Comparison of ENCODE assay signal across 28 cellular contexts in genomic region chr6:31978831-31979230, GRCh38. TPM values are rescaled to one million over a fixed set of nuclear protein-coding genes. Genes with fewer than 3 reads are reported as not detected.
A peak's percentile ranks its signal among the peaks of the same experiment; 100 is the strongest.
DNase-seq lines count a peak whose midpoint lies in the region; ATAC-seq, FAIRE-seq and TF ChIP-seq lines count a peak whose summit lies in the region.
"Had no signal": no experiment of that assay in that cellular context is flagged by ENCODE, and none has a peak within 500 bp of the region (broad histone marks: within the 10 kb centered on the region; RNA-seq: fewer than 3 reads in every experiment).

No MANE protein-coding gene starts in this region.

- no peak overlapping the region for H3K4me3 Mint-ChIP-seq in activated naive CD4-positive, alpha-beta T cell treated with anti-CD3 and anti-CD28 coated beads, Interleukin-2, amount 50 U/mL, for 24 hours
- H3K4me3 Mint-ChIP-seq in activated CD8-positive, alpha-beta T cell treated with anti-CD3 and anti-CD28 coated beads, Interleukin-2, amount 10 ng/mL, durations not matched to agents 7 days and 5 days = no peak overlapping the region
- H3K4me3 Mint-ChIP-seq: endodermal cell, HFFc6, nephron had no signal

- H2BK120ac ChIP-seq in H1 (replicated peaks; ENCODE audit: low read depth, low read length) = no peak overlapping the region

- H3K56ac ChIP-seq in H1 (replicated peaks; ENCODE audit: insufficient read length, low read depth, low read length) = no peak overlapping the region

- FAIRE-seq in H1 (lab: Jason Lieb, UNC) = no peak
- FAIRE-seq: astrocyte, GM12891 had no signal

- H3K27ac ChIP-seq in H1 (ENCODE audit: low read depth, low read length) = no peak overlapping the region
- no peak overlapping the region for H3K27ac ChIP-seq in aorta (ENCODE audit: low read depth in 1 of 2, low read length in 2 of 2)
- H3K27ac ChIP-seq in transverse colon = no peak overlapping the region
- H3K27ac ChIP-seq: BLaER1 treated with 17β-estradiol and CSF1 and Interleukin-3, amounts not matched to agents 10 nM and 100 nM; coronary artery; heart left ventricle; lower lobe of right lung had no signal

- H2BK5ac ChIP-seq in H1 (ENCODE audit: low read depth, low read length) = no peak overlapping the region

- H3K9ac ChIP-seq in H1 (replicated peaks in 1 of 4; ENCODE audit: extremely low read depth in 1 of 4, low read depth in 3 of 4, low read length in 3 of 4) = no peak overlapping the region

- H3K27me3 Mint-ChIP-seq in activated naive CD4-positive, alpha-beta T cell treated with anti-CD3 and anti-CD28 coated beads, Interleukin-2, amount 50 U/mL, for 24 hours = no peaks in the 10 kb centered on the region
- H3K27me3 Mint-ChIP-seq in activated CD8-positive, alpha-beta T cell treated with anti-CD3 and anti-CD28 coated beads, Interleukin-2, amount 10 ng/mL, durations not matched to agents 7 days and 5 days (ENCODE audit: low read depth) = no peaks in the 10 kb centered on the region
- H3K27me3 Mint-ChIP-seq: T-helper 17 cell had no signal

- H2BK15ac ChIP-seq in H1 (ENCODE audit: low read length) = no peak overlapping the region

- TF ChIP-seq CTCF in H1 (IDR thresholded peaks at IDR 0.05; ENCODE audit: control extremely low read depth in 1 of 3, insufficient read depth in 1 of 3, low read depth in 1 of 3, low read length in 3 of 3) (no peak), transverse colon (IDR thresholded peaks at IDR 0.05) (no peak)

- no peaks in the 10 kb centered on the region for H3K79me1 ChIP-seq in H1 (ENCODE audit: low read depth, low read length)

- H3K23me2 ChIP-seq in H1 (ENCODE audit: low read depth, low read length) = no peaks in the 10 kb centered on the region

- no peaks in the 10 kb centered on the region for H4K20me1 ChIP-seq in H1 (replicated peaks in 1 of 2; ENCODE audit: control insufficient read depth in 1 of 2, insufficient read depth in 2 of 2, low read length in 2 of 2)

- H3K79me2 ChIP-seq in H1 (ENCODE audit: control insufficient read depth in 1 of 2, insufficient read depth in 2 of 2, low read length in 2 of 2) = 0 out of 4 replicates have a peak, but pooled peaks cover 0 to under 1% of the 10 kb centered on the region in 2 experiments

- DNase-seq in activated naive CD4-positive, alpha-beta T cell (lab: John Stamatoyannopoulos, UW) = no peak
- DNase-seq in activated CD8-positive, alpha-beta T cell treated with anti-CD3 and anti-CD28 coated beads, Interleukin-2, amount 10 ng/mL, durations not matched to agents 7 days and 5 days = no peak
- DNase-seq in H1 (ENCODE audit: low read depth in 1 of 2, low spot score in 2 of 2) = no peak
- peak; percentile 9 to 24 for DNase-seq in aorta
- no peak for DNase-seq in transverse colon
- no peak for DNase-seq in NCI-H1694 treated with DMSO at 0.1 percent for 48 hours (lab: John Stamatoyannopoulos, UW)
- DNase-seq: activated CD8-positive, alpha-beta memory T cell treated with anti-CD3 and anti-CD28 coated beads, Interleukin-2, amount 50 U/mL, for 4 hours; activated gamma-delta T cell; endodermal cell; foreskin fibroblast; HFFc6; Kasumi-1; MV-4-11; NCI-H146; stimulated activated CD8-positive, alpha-beta memory T cell treated with anti-CD3 and anti-CD28 coated beads, Interleukin-4, amount 100 ng/mL, for 48 hours; T-helper 17 cell; trophoblast cell had no signal

- H4K8ac ChIP-seq in H1 (ENCODE audit: extremely low read depth, insufficient read depth, low read length) = no peak overlapping the region

- CTCF ChIA-PET in activated CD8-positive, alpha-beta T cell treated with anti-CD3 and anti-CD28 coated beads, Interleukin-2, amount 10 ng/mL, durations not matched to agents 7 days and 5 days (lab: Charles Lee) = no interaction called here
- CTCF ChIA-PET in H1 (lab: Charles Lee; ENCODE audit: partially characterized antibody) = interaction anchor here (1.1 to 1.8 kb wide), 2 partner anchors 69 to 140 kb away, joined by 3 to 9 read pairs; no protein-coding TSS in a partner anchor

- in situ Hi-C loops in transverse colon (cut with MboI; ENCODE audit: low pct_ligation_motif_present in 1 of 4, low pct_unique_long_range_greater_than_20kb in 1 of 4, low sequenced_read_pairs in 3 of 4) = no loop called here

- H3K27me3 ChIP-seq in H1 (replicated peaks in 1 of 4; ENCODE audit: control insufficient read depth in 3 of 4, extremely low read depth in 1 of 4, insufficient read depth in 3 of 4, low read length in 3 of 4) (no peaks in the 10 kb centered on the region), aorta (ENCODE audit: control insufficient read depth in 1 of 2, insufficient read depth in 2 of 2, low read length in 1 of 2) (no peaks in the 10 kb centered on the region), transverse colon (no peaks in the 10 kb centered on the region)
- H3K27me3 ChIP-seq: BLaER1 treated with 17β-estradiol and CSF1 and Interleukin-3, amounts not matched to agents 10 nM and 100 nM; heart left ventricle had no signal

- H3K4me2 ChIP-seq in H1 (ENCODE audit: insufficient read depth in 1 of 2, low read depth in 2 of 2, low read length in 2 of 2) = no peak overlapping the region

- H3K9me3 Mint-ChIP-seq in activated naive CD4-positive, alpha-beta T cell treated with anti-CD3 and anti-CD28 coated beads, Interleukin-2, amount 50 U/mL, for 24 hours = no peaks in the 10 kb centered on the region
- no peaks in the 10 kb centered on the region for H3K9me3 Mint-ChIP-seq in activated CD8-positive, alpha-beta T cell treated with anti-CD3 and anti-CD28 coated beads, Interleukin-2, amount 10 ng/mL, durations not matched to agents 7 days and 5 days (ENCODE audit: insufficient read depth)
- H3K9me3 Mint-ChIP-seq: HFFc6 had no signal

- H2BK12ac ChIP-seq in H1 (ENCODE audit: low read depth, low read length) = no peak overlapping the region

- no peaks in the 10 kb centered on the region for H3K4me1 ChIP-seq in H1 (replicated peaks in 1 of 4; ENCODE audit: control insufficient read depth in 3 of 4, insufficient read depth in 4 of 4, low read length in 3 of 4)
- H3K4me1 ChIP-seq in aorta (ENCODE audit: control insufficient read depth in 1 of 2, insufficient read depth in 2 of 2, low read length in 2 of 2) = no peaks in the 10 kb centered on the region
- no peaks in the 10 kb centered on the region for H3K4me1 ChIP-seq in transverse colon

- no peak overlapping the region for H2BK20ac ChIP-seq in H1 (ENCODE audit: low read length)

- no peak overlapping the region for H4K91ac ChIP-seq in H1 (replicated peaks; ENCODE audit: insufficient read length, low read length)

- POLR2A ChIA-PET in activated CD8-positive, alpha-beta T cell treated with anti-CD3 and anti-CD28 coated beads, Interleukin-2, amount 10 ng/mL, durations not matched to agents 7 days and 5 days (lab: Charles Lee) = no interaction called here
- POLR2A ChIA-PET in H1 (lab: Charles Lee; ENCODE audit: partially characterized antibody) = interaction anchor here (1.0 to 1.2 kb wide), 2 partner anchors 17 to 26 kb away, joined by 3 read pairs; no protein-coding TSS in a partner anchor

- no peak for TF ChIP-seq RAD21 in H1 (IDR thresholded peaks at IDR 0.05 in 1 of 2, conservative IDR thresholded peaks at IDR 0.05 in 1 of 2; ENCODE audit: low read depth in 2 of 2, low read length in 2 of 2)

- no peak overlapping the region for H2AK5ac ChIP-seq in H1 (ENCODE audit: low read depth, low read length)

- no peak overlapping the region for H4K5ac ChIP-seq in H1 (ENCODE audit: insufficient read length, low read depth, low read length)

- peaks cover 2% of the 10 kb centered on the region for H3K36me3 Mint-ChIP-seq in activated naive CD4-positive, alpha-beta T cell treated with anti-CD3 and anti-CD28 coated beads, Interleukin-2, amount 50 U/mL, for 24 hours
- H3K36me3 Mint-ChIP-seq in activated CD8-positive, alpha-beta T cell treated with anti-CD3 and anti-CD28 coated beads, Interleukin-2, amount 10 ng/mL, durations not matched to agents 7 days and 5 days (ENCODE audit: low read depth) = peaks cover 6% of the 10 kb centered on the region

- intact Hi-C loops in aorta (cut with DNase I) = loop anchor here in 1 of 2 donors (10.0 kb wide), 1 partner anchor 196 kb away; the partner anchor contains the start of genes AGPAT1 and RNF5
- intact Hi-C loops in transverse colon (cut with DNase I; ENCODE audit: low total_unique reads) = no loop called here

- H3K36me3 ChIP-seq in H1 (ENCODE audit: control insufficient read depth in 2 of 4, insufficient read depth in 4 of 4, low read length in 3 of 4) (peaks cover 0 to 3% (median 1%) of the 10 kb centered on the region in 4 experiments; a peak in 3 of 8 replicates), aorta (ENCODE audit: control insufficient read depth in 1 of 2, insufficient read depth in 2 of 2, low read length in 1 of 2) (peaks cover 0 to 5% of the 10 kb centered on the region in 2 donors), transverse colon (peaks cover 0 to 5% (median 2%) of the 10 kb centered on the region in 4 donors)

- H3K9me3 ChIP-seq in H1 (ENCODE audit: insufficient read depth in 2 of 2, low read depth in 1 of 2, low read length in 1 of 2) = peaks cover 0 to 5% of the 10 kb centered on the region in 2 experiments; a peak in 1 of 4 replicates
- no peaks in the 10 kb centered on the region for H3K9me3 ChIP-seq in aorta (ENCODE audit: control insufficient read depth, low read length)
- no peaks in the 10 kb centered on the region for H3K9me3 ChIP-seq in transverse colon
- H3K9me3 ChIP-seq: heart left ventricle, lower lobe of right lung had no signal

- H3K14ac ChIP-seq in H1 (ENCODE audit: insufficient read length) = peak overlapping the region; percentile 77

- peaks cover 23% of the 10 kb centered on the region for H3K4me1 Mint-ChIP-seq in activated naive CD4-positive, alpha-beta T cell treated with anti-CD3 and anti-CD28 coated beads, Interleukin-2, amount 50 U/mL, for 24 hours
- peaks cover 20% of the 10 kb centered on the region for H3K4me1 Mint-ChIP-seq in activated CD8-positive, alpha-beta T cell treated with anti-CD3 and anti-CD28 coated beads, Interleukin-2, amount 10 ng/mL, durations not matched to agents 7 days and 5 days (ENCODE audit: low read depth)
- H3K4me1 Mint-ChIP-seq: endodermal cell, nephron had no signal

- H3K4ac ChIP-seq in H1 (replicated peaks; ENCODE audit: insufficient read length, low read depth, low read length) = no peak overlapping the region

- TF ChIP-seq POLR2A in H1 (IDR thresholded peaks at IDR 0.05; ENCODE audit: control extremely low read depth in 1 of 2, low read depth in 2 of 2, low read length in 2 of 2) (no peak), transverse colon (IDR thresholded peaks at IDR 0.05) (no peak)

- H3K27ac Mint-ChIP-seq in activated naive CD4-positive, alpha-beta T cell treated with anti-CD3 and anti-CD28 coated beads, Interleukin-2, amount 50 U/mL, for 24 hours = peak overlapping the region; percentile 41
- H3K27ac Mint-ChIP-seq in activated CD8-positive, alpha-beta T cell treated with anti-CD3 and anti-CD28 coated beads, Interleukin-2, amount 10 ng/mL, durations not matched to agents 7 days and 5 days = peak overlapping the region; percentile 87
- H3K27ac Mint-ChIP-seq: endodermal cell, HFFc6, T-helper 17 cell had no signal

- 82% methylated on average over 5 of the region's 5 CpGs; no CpG with 5 or more reads in 1 of the 2 experiments for WGBS in H1 (ENCODE audit: extremely low coverage in 1 of 2, insufficient coverage in 1 of 2, insufficient read length in 1 of 2, insufficient replicate concordance in 2 of 2, low coverage in 1 of 2, low lambda C conversion rate in 2 of 2, missing lambda C conversion rate in 1 of 2), 2 experiments
- WGBS in aorta, 2 donors = 80 to 90% methylated on average over 5 of the region's 5 CpGs
- WGBS in transverse colon (ENCODE audit: low coverage in 1 of 2), 2 donors = 91 to 100% methylated on average over 1 to 5 of the region's 5 CpGs

- H3K23ac ChIP-seq in H1 (ENCODE audit: insufficient read length) = no peak overlapping the region

- TF ChIP-seq EP300 in H1 (IDR thresholded peaks at IDR 0.05; ENCODE audit: borderline replicate concordance in 1 of 2, low read depth in 2 of 2, low read length in 2 of 2) = no peak
- TF ChIP-seq EP300 in transverse colon (IDR thresholded peaks at IDR 0.05; ENCODE audit: low read depth) = no peak

- H3K18ac ChIP-seq in H1 (ENCODE audit: extremely low read depth, low read length) = no peak overlapping the region

- no peak for ATAC-seq in activated CD8-positive, alpha-beta T cell treated with anti-CD3 and anti-CD28 coated beads, Interleukin-2, amount 10 ng/mL, durations not matched to agents 7 days and 5 days
- no peak for ATAC-seq in aorta (ENCODE audit: low FRiP score)
- ATAC-seq: esophagus mucosa, heart left ventricle, lower lobe of right lung, T-helper 17 cell had no signal

- H3K4me3 ChIP-seq in H1 (ENCODE audit: extremely low read depth in 1 of 4, insufficient read depth in 2 of 4, low read depth in 3 of 4, low read length in 4 of 4) (no peak overlapping the region), aorta (ENCODE audit: low read length in 2 of 2) (no peak overlapping the region), transverse colon (no peak overlapping the region)
- H3K4me3 ChIP-seq: BLaER1 treated with 17β-estradiol and CSF1 and Interleukin-3, amounts not matched to agents 10 nM and 100 nM; coronary artery; heart left ventricle; lower lobe of right lung; skin epidermis had no signal

- no peak overlapping the region for H2AFZ ChIP-seq in H1 (ENCODE audit: low read length)

RNA-seq across cellular contexts. Expression of gene C4A, which starts 3.0 kb away (rescaled TPM):
- total RNA-seq in activated CD8-positive, alpha-beta T cell treated with anti-CD3 and anti-CD28 coated beads, Interleukin-2, amount 10 ng/mL, durations not matched to agents 7 days and 5 days = 1 to 10 TPM; 3.6 to 5.1 TPM
- 0.48 and 2.4 TPM in 2 replicates for total RNA-seq in H1 (2021; fragmentation: NEBNext Ultra II Directional; extraction: Animal tissue kit (Norgen Biotek cat#: 25700))
- polyA plus RNA-seq in H1 (2011; rRNA removed) = 0.62 and 1.7 TPM in 2 replicates
- 1.4 TPM for polyA plus RNA-seq in H1 (2011; cell fraction: cytosol; rRNA removed)
- polyA plus RNA-seq in H1 (2011; cell fraction: nucleus; rRNA removed) = 9.6 TPM
- polyA plus RNA-seq in H1 (2012, experiment 1 of 2) = 0.80 to 1.9 TPM (median 1.3 TPM) in 4 replicates
- polyA plus RNA-seq in H1 (2012, experiment 2 of 2) = 0.87 TPM
- 0.47 TPM for polyA plus RNA-seq in H1 (2013, experiment 1 of 2)
- 0.40 TPM for polyA plus RNA-seq in H1 (2013, experiment 2 of 2)
- 0.85 and 2.5 TPM in 2 replicates for polyA minus RNA-seq in H1 (2011; rRNA and poly(A)+ RNA removed)
- not detected for polyA minus RNA-seq in H1 (2011; cell fraction: cytosol; rRNA and poly(A)+ RNA removed)
- polyA minus RNA-seq in H1 (2011; cell fraction: nucleus; rRNA and poly(A)+ RNA removed) = 5.8 TPM
- total RNA-seq in aorta = 100 to 1,000 TPM; 146 to 258 TPM
- 10 to 100 TPM in 1 of 2 donors, 1 to 10 TPM in 1; 7.4 to 43.6 TPM for polyA plus RNA-seq in aorta
- total RNA-seq in transverse colon = 100 to 1,000 TPM in 1 of 4 donors, 10 to 100 TPM in 3; 16.9 to 210 (median 33.6) TPM

RNA-seq across cellular contexts. Expression of gene DXO, which starts 6.9 kb away (rescaled TPM):
- 10 to 100 TPM; 14.8 to 17.7 TPM for total RNA-seq in activated CD8-positive, alpha-beta T cell treated with anti-CD3 and anti-CD28 coated beads, Interleukin-2, amount 10 ng/mL, durations not matched to agents 7 days and 5 days
- total RNA-seq in H1 (2021; fragmentation: NEBNext Ultra II Directional; extraction: Animal tissue kit (Norgen Biotek cat#: 25700)) = 14.7 and 16.2 TPM in 2 replicates
- polyA plus RNA-seq in H1 (2011; rRNA removed) (23.9 and 30.5 TPM in 2 replicates), aorta (10 to 100 TPM in 1 of 2 donors, 1 to 10 TPM in 1; 5.1 to 41.7 TPM)
- polyA plus RNA-seq in H1 (2011; cell fraction: cytosol; rRNA removed) = 19.7 TPM
- polyA plus RNA-seq in H1 (2011; cell fraction: nucleus; rRNA removed) = 65.0 TPM
- polyA plus RNA-seq in H1 (2012, experiment 1 of 2) = 13.4 to 21.7 TPM (median 20.0 TPM) in 4 replicates
- polyA plus RNA-seq in H1 (2012, experiment 2 of 2) = 17.5 TPM
- polyA plus RNA-seq in H1 (2013, experiment 1 of 2) = 15.5 TPM
- polyA plus RNA-seq in H1 (2013, experiment 2 of 2) = 11.5 TPM
- 9.3 and 15.0 TPM in 2 replicates for polyA minus RNA-seq in H1 (2011; rRNA and poly(A)+ RNA removed)
- 11.2 TPM for polyA minus RNA-seq in H1 (2011; cell fraction: cytosol; rRNA and poly(A)+ RNA removed)
- 19.5 TPM for polyA minus RNA-seq in H1 (2011; cell fraction: nucleus; rRNA and poly(A)+ RNA removed)
- total RNA-seq in aorta (10 to 100 TPM; 20.2 to 20.5 TPM), transverse colon (10 to 100 TPM; 17.5 to 29.9 (median 20.9) TPM)

RNA-seq across cellular contexts. Expression of gene SKIC2, which starts 19.9 kb away (rescaled TPM):
- 10 to 100 TPM; 73.2 to 73.4 TPM for total RNA-seq in activated CD8-positive, alpha-beta T cell treated with anti-CD3 and anti-CD28 coated beads, Interleukin-2, amount 10 ng/mL, durations not matched to agents 7 days and 5 days
- 59.7 and 68.5 TPM in 2 replicates for total RNA-seq in H1 (2021; fragmentation: NEBNext Ultra II Directional; extraction: Animal tissue kit (Norgen Biotek cat#: 25700))
- polyA plus RNA-seq in H1 (2011; rRNA removed) (42.1 and 70.5 TPM in 2 replicates), aorta (100 to 1,000 TPM in 1 of 2 donors, 10 to 100 TPM in 1; 26.7 to 188 TPM)
- polyA plus RNA-seq in H1 (2011; cell fraction: cytosol; rRNA removed) = 43.0 TPM
- polyA plus RNA-seq in H1 (2011; cell fraction: nucleus; rRNA removed) = 225 TPM
- 38.3 to 64.6 TPM (median 60.5 TPM) in 4 replicates for polyA plus RNA-seq in H1 (2012, experiment 1 of 2)
- 48.8 TPM for polyA plus RNA-seq in H1 (2012, experiment 2 of 2)
- polyA plus RNA-seq in H1 (2013, experiment 1 of 2) = 23.9 TPM
- polyA plus RNA-seq in H1 (2013, experiment 2 of 2) = 21.1 TPM
- polyA minus RNA-seq in H1 (2011; rRNA and poly(A)+ RNA removed) = 97.1 and 101 TPM in 2 replicates
- 32.1 TPM for polyA minus RNA-seq in H1 (2011; cell fraction: cytosol; rRNA and poly(A)+ RNA removed)
- 84.9 TPM for polyA minus RNA-seq in H1 (2011; cell fraction: nucleus; rRNA and poly(A)+ RNA removed)
- total RNA-seq in aorta (10 to 100 TPM; 53.8 to 90.3 TPM), transverse colon (100 to 1,000 TPM in 1 of 4 donors, 10 to 100 TPM in 3; 52.8 to 173 (median 71.3) TPM)

RNA-seq across cellular contexts. Expression of gene NELFE, which starts 20.1 kb away (rescaled TPM):
- total RNA-seq in activated CD8-positive, alpha-beta T cell treated with anti-CD3 and anti-CD28 coated beads, Interleukin-2, amount 10 ng/mL, durations not matched to agents 7 days and 5 days = 10 to 100 TPM; 67.1 to 70.8 TPM
- total RNA-seq in H1 (2021; fragmentation: NEBNext Ultra II Directional; extraction: Animal tissue kit (Norgen Biotek cat#: 25700)) = 71.1 and 71.5 TPM in 2 replicates
- polyA plus RNA-seq in H1 (2011; rRNA removed) = 49.2 and 52.3 TPM in 2 replicates
- polyA plus RNA-seq in H1 (2011; cell fraction: cytosol; rRNA removed) = 83.7 TPM
- polyA plus RNA-seq in H1 (2011; cell fraction: nucleus; rRNA removed) = 55.9 TPM
- 64.8 to 102 TPM (median 90.9 TPM) in 4 replicates for polyA plus RNA-seq in H1 (2012, experiment 1 of 2)
- polyA plus RNA-seq in H1 (2012, experiment 2 of 2) = 67.8 TPM
- 56.9 TPM for polyA plus RNA-seq in H1 (2013, experiment 1 of 2)
- polyA plus RNA-seq in H1 (2013, experiment 2 of 2) = 54.5 TPM
- polyA minus RNA-seq in H1 (2011; rRNA and poly(A)+ RNA removed) = 32.1 and 32.6 TPM in 2 replicates
- polyA minus RNA-seq in H1 (2011; cell fraction: cytosol; rRNA and poly(A)+ RNA removed) = 31.0 TPM
- polyA minus RNA-seq in H1 (2011; cell fraction: nucleus; rRNA and poly(A)+ RNA removed) = 23.2 TPM
- total RNA-seq in aorta = 10 to 100 TPM; 42.2 to 55.5 TPM
- 10 to 100 TPM; 61.9 to 71.5 TPM for polyA plus RNA-seq in aorta
- 100 to 1,000 TPM in 1 of 4 donors, 10 to 100 TPM in 3; 59.2 to 114 (median 88.0) TPM for total RNA-seq in transverse colon

RNA-seq across cellular contexts. Expression of gene CFB, which starts 32.9 kb away (rescaled TPM):
- under 1 TPM in 1 of 2 experiments, not detected in 1; 0.58 TPM for total RNA-seq in activated CD8-positive, alpha-beta T cell treated with anti-CD3 and anti-CD28 coated beads, Interleukin-2, amount 10 ng/mL, durations not matched to agents 7 days and 5 days
- total RNA-seq in H1 (2021; fragmentation: NEBNext Ultra II Directional; extraction: Animal tissue kit (Norgen Biotek cat#: 25700)) = not detected in 2 replicates
- polyA plus RNA-seq in H1 (2011; rRNA removed) = 0.09 and 0.20 TPM in 2 replicates
- polyA plus RNA-seq in H1 (2011; cell fraction: cytosol; rRNA removed) = 0.94 TPM
- 1.1 TPM for polyA plus RNA-seq in H1 (2011; cell fraction: nucleus; rRNA removed)
- polyA plus RNA-seq in H1 (2012, experiment 1 of 2) = 0.13 to 0.36 TPM (median 0.30 TPM) in 4 replicates
- polyA plus RNA-seq in H1 (2012, experiment 2 of 2) = 0.54 TPM
- 0.14 TPM for polyA plus RNA-seq in H1 (2013, experiment 1 of 2)
- not detected for polyA plus RNA-seq in H1 (2013, experiment 2 of 2)
- 0.66 TPM in 1 of 2 replicates, not detected in the other for polyA minus RNA-seq in H1 (2011; rRNA and poly(A)+ RNA removed)
- 1.8 TPM for polyA minus RNA-seq in H1 (2011; cell fraction: cytosol; rRNA and poly(A)+ RNA removed)
- polyA minus RNA-seq in H1 (2011; cell fraction: nucleus; rRNA and poly(A)+ RNA removed) = 2.4 TPM
- 100 to 1,000 TPM in 1 of 2 donors, 10 to 100 TPM in 1; 56.7 to 141 TPM for total RNA-seq in aorta
- 10 to 100 TPM; 26.4 to 90.4 TPM for polyA plus RNA-seq in aorta
- total RNA-seq in transverse colon = 10 to 100 TPM in 3 of 4 donors, 1 to 10 TPM in 1; 9.0 to 59.7 (median 39.6) TPM
- total RNA-seq: NCI-H460 had no signal

Comparison
In these comparisons a context has a peak if more than half of its experiments do, and no peak if none do; other contexts are left out.
1. DNase-seq: peak in aorta (2 of 2); none in activated naive CD4-positive, alpha-beta T cell (0 of 4), activated CD8-positive, alpha-beta T cell treated with anti-CD3 and anti-CD28 coated beads, Interleukin-2, amount 10 ng/mL, durations not matched to agents 7 days and 5 days (single experiment), H1 (0 of 2), transverse colon (single experiment) and NCI-H1694 treated with DMSO at 0.1 percent for 48 hours (single experiment).